8 cellular contexts compared by ENCODE assay signal in genomic region chr2:225660262-225661091, GRCh38.
DNase-seq lines count a peak whose midpoint lies in the region; ATAC-seq and TF ChIP-seq lines count a peak whose summit lies in the region.

No MANE protein-coding gene starts in this region.

- H3K4me3 Mint-ChIP-seq in GM23338: no peak overlapping the region

- no peaks in the 10 kb centered on the region for H3K9me3 Mint-ChIP-seq in GM23338

- intact Hi-C loops in posterior cingulate gyrus (cut with DNase I): loop anchor here (1.0 to 10.0 kb wide), 3 partner anchors 377 to 1306 kb away; no protein-coding TSS in a partner anchor

- H3K79me2 ChIP-seq in GM23338 (replicated peaks; ENCODE audit: insufficient read depth): no peaks in the 10 kb centered on the region

- H3K4me3 ChIP-seq in GM23338: no peak overlapping the region

- no peaks in the 10 kb centered on the region for H3K36me3 Mint-ChIP-seq in GM23338 (ENCODE audit: low read depth)

- no peak overlapping the region for H3K27ac Mint-ChIP-seq in GM23338

- no peaks in the 10 kb centered on the region for H3K27me3 ChIP-seq in GM23338 (ENCODE audit: insufficient read depth)

- H3K27me3 Mint-ChIP-seq in GM23338 (ENCODE audit: insufficient read depth, low read depth, poor library complexity): peaks cover 2% of the 10 kb centered on the region

- H3K4me1 Mint-ChIP-seq in GM23338: peaks cover 19% of the 10 kb centered on the region

- no peaks in the 10 kb centered on the region for H3K36me3 ChIP-seq in GM23338 (ENCODE audit: insufficient read depth)

- no peaks in the 10 kb centered on the region for H4K20me1 ChIP-seq in GM23338 (replicated peaks; ENCODE audit: insufficient read depth)

- H3K4me1 ChIP-seq in GM23338 (ENCODE audit: insufficient read depth): peaks cover 6% of the 10 kb centered on the region; the same call in 1 of the 2 replicates

- H3K27ac ChIP-seq in GM23338 (ENCODE audit: low read depth): no peak overlapping the region

- no peaks in the 10 kb centered on the region for H3F3A ChIP-seq in GM23338 (replicated peaks; ENCODE audit: low read depth)

- no peaks in the 10 kb centered on the region for H3K9me2 ChIP-seq in GM23338 (ENCODE audit: insufficient read depth)

- TF ChIP-seq CTCF in GM23338 (conservative IDR thresholded peaks at IDR 0.05; ENCODE audit: low read depth in 2 of 2): peak; percentile 95 to 97

- peak; percentile 12 for DNase-seq in GM04503 (ENCODE audit: low read depth)
- peak; percentile 80 for DNase-seq in GM23338 (ENCODE audit: low spot score)
- DNase-seq in LHCN-M2 (ENCODE audit: low read depth): peak; percentile 58
- peak; percentile 24 for DNase-seq in SHP77 treated with DMSO at 0.1 percent for 48 hours (lab: John Stamatoyannopoulos, UW)
- peak; percentile 47 for DNase-seq in activated effector memory CD4-positive, alpha-beta T cell treated with Interleukin-2 at 50 U/mL for 16 hours
- DNase-seq in germinal center (ENCODE audit: low spot score): peak; percentile 61
- peak; percentile 55 to 96 (median 85) for DNase-seq in posterior cingulate gyrus
- DNase-seq in ureter (ENCODE audit: low spot score): peak; percentile 73

- no peak overlapping the region for H2AFZ ChIP-seq in GM23338

- peak; percentile 77 for ATAC-seq in GM23338

- H3K4me2 ChIP-seq in GM23338: no peak overlapping the region

TF ChIP-seq in GM23338, 12 proteins besides CTCF, POLR2A, EP300 and RAD21:
- TF ChIP-seq ZNF331 (CRISPR knock-in tag; IDR thresholded peaks at IDR 0.05; ENCODE audit: low read depth) (no peak), EZH2phosphoT487 (IDR thresholded peaks at IDR 0.05; ENCODE audit: unreplicated experiment) (no peak), CREB1 (CRISPR knock-in tag; IDR thresholded peaks at IDR 0.05; ENCODE audit: low read depth) (no peak), ZNF462 (CRISPR knock-in tag; IDR thresholded peaks at IDR 0.05) (no peak), ETS1 (IDR thresholded peaks at IDR 0.05) (no peak), POLR2AphosphoS5 (IDR thresholded peaks at IDR 0.05; ENCODE audit: low read depth) (no peak), JUNB (IDR thresholded peaks at IDR 0.05; ENCODE audit: unreplicated experiment) (no peak), STAT1 (IDR thresholded peaks at IDR 0.05; ENCODE audit: unreplicated experiment) (no peak), NANOG (IDR thresholded peaks at IDR 0.05; ENCODE audit: borderline replicate concordance) (no peak), REST (IDR thresholded peaks at IDR 0.05; ENCODE audit: unreplicated experiment) (no peak)
TF ChIP-seq in GM23338: peak in this region for 0.

Comparison
In these comparisons a context has a peak if more than half of its experiments do, and no peak if none do; other contexts are left out.
1. DNase-seq: peak in every context shown above with its lines; median percentile 85 in posterior cingulate gyrus; 80 in GM23338; 73 in ureter; 61 in germinal center; 58 in LHCN-M2; 47 in activated effector memory CD4-positive, alpha-beta T cell treated with Interleukin-2 at 50 U/mL for 16 hours; 24 in SHP77 treated with DMSO at 0.1 percent for 48 hours; 12 in GM04503.